ENCODE assay signal across 10 cellular contexts in genomic region chr4:111943796-111944203, GRCh38.
A peak's percentile ranks its signal among the peaks of the same experiment; 100 is the strongest.
DNase-seq lines count a peak whose midpoint lies in the region; ATAC-seq and TF ChIP-seq lines count a peak whose summit lies in the region.
"Had no signal": no experiment of that assay in that cellular context is flagged by ENCODE, and none has a peak within 500 bp of the region (broad histone marks: within the 10 kb centered on the region; RNA-seq: fewer than 3 reads in every experiment).

No MANE protein-coding gene starts in this region.

- intact Hi-C loops in uterus (cut with DNase I; ENCODE audit: low total_unique reads) = no loop called here
- intact Hi-C loops in ovary (cut with DNase I) = no loop called here

- no peaks in the 10 kb centered on the region for H3K9me3 Mint-ChIP-seq in glutamatergic neuron (ENCODE audit: unreplicated experiment)

- TF ChIP-seq CTCF in glutamatergic neuron (IDR thresholded peaks at IDR 0.05; ENCODE audit: partially characterized antibody, unreplicated experiment) (peak; percentile 68), uterus (IDR thresholded peaks at IDR 0.05) (peak in 3 of 4 experiments; percentile 24 to 47 (median 33)), ovary (IDR thresholded peaks at IDR 0.05) (no peak)

- H3K36me3 ChIP-seq in uterus (no peaks in the 10 kb centered on the region), ovary (no peaks in the 10 kb centered on the region)

- DNase-seq in NK-92 treated with Interleukin-12 subunit alpha and Interleukin-12 subunit beta, amount 100 ng/mL, for 24 hours (lab: John Stamatoyannopoulos, UW) = peak; percentile 5
- DNase-seq in NK-92 (lab: John Stamatoyannopoulos, UW; ENCODE audit: unreplicated experiment) (no peak), HK-2 (ENCODE audit: unreplicated experiment) (peak; percentile 45), RPMI8226 (peak; percentile 20), glutamatergic neuron (peak; percentile 48), uterus (peak; percentile 22 to 41), ovary (no peak)
- DNase-seq: activated naive CD8-positive, alpha-beta T cell treated with anti-CD3 and anti-CD28 coated beads, Interleukin-2, amount 10 ng/mL, durations not matched to agents 7 days and 5 days had no signal

- H3K27ac Mint-ChIP-seq in glutamatergic neuron (ENCODE audit: unreplicated experiment) = no peak overlapping the region
- H3K27ac Mint-ChIP-seq: activated naive CD8-positive, alpha-beta T cell treated with anti-CD3 and anti-CD28 coated beads, Interleukin-2, amount 10 ng/mL, durations not matched to agents 7 days and 5 days; CD4-positive, CD25-positive, alpha-beta regulatory T cell had no signal

- H3K4me3 Mint-ChIP-seq in glutamatergic neuron (ENCODE audit: unreplicated experiment) = no peak overlapping the region
- H3K4me3 Mint-ChIP-seq: activated naive CD8-positive, alpha-beta T cell treated with anti-CD3 and anti-CD28 coated beads, Interleukin-2, amount 10 ng/mL, durations not matched to agents 7 days and 5 days; CD4-positive, CD25-positive, alpha-beta regulatory T cell had no signal

- H3K4me1 ChIP-seq in uterus (no peaks in the 10 kb centered on the region), ovary (ENCODE audit: insufficient read depth) (no peaks in the 10 kb centered on the region)

- H3K27ac ChIP-seq in uterus = peak overlapping the region in 1 of 2 donors; percentile 48
- H3K27ac ChIP-seq in ovary = no peak overlapping the region

- no peaks in the 10 kb centered on the region for H3K27me3 Mint-ChIP-seq in glutamatergic neuron (ENCODE audit: unreplicated experiment)
- H3K27me3 Mint-ChIP-seq: activated naive CD8-positive, alpha-beta T cell treated with anti-CD3 and anti-CD28 coated beads, Interleukin-2, amount 10 ng/mL, durations not matched to agents 7 days and 5 days had no signal

- no peak for TF ChIP-seq EP300 in ovary (IDR thresholded peaks at IDR 0.05)

- no peaks in the 10 kb centered on the region for H3K36me3 Mint-ChIP-seq in glutamatergic neuron (ENCODE audit: unreplicated experiment)
- H3K36me3 Mint-ChIP-seq: activated naive CD8-positive, alpha-beta T cell treated with anti-CD3 and anti-CD28 coated beads, Interleukin-2, amount 10 ng/mL, durations not matched to agents 7 days and 5 days; CD4-positive, CD25-positive, alpha-beta regulatory T cell had no signal

- H3K4me3 ChIP-seq in uterus (no peak overlapping the region), ovary (no peak overlapping the region)

- peaks cover 5% of the 10 kb centered on the region for H3K4me1 Mint-ChIP-seq in glutamatergic neuron (ENCODE audit: low read depth, unreplicated experiment)
- H3K4me1 Mint-ChIP-seq: activated naive CD8-positive, alpha-beta T cell treated with anti-CD3 and anti-CD28 coated beads, Interleukin-2, amount 10 ng/mL, durations not matched to agents 7 days and 5 days; CD4-positive, CD25-positive, alpha-beta regulatory T cell had no signal

- H3K27me3 ChIP-seq in uterus (no peaks in the 10 kb centered on the region), ovary (no peaks in the 10 kb centered on the region)

- WGBS in ovary, 3 donors = 8 to 13% (median 10%) methylated on average over 7 of the region's 7 CpGs

- ATAC-seq in GM21619 (IDR thresholded peaks at IDR 0.05; ENCODE audit: unreplicated experiment) = peak; percentile 96

- TF ChIP-seq POLR2A in uterus (IDR thresholded peaks at IDR 0.05) (no peak), ovary (IDR thresholded peaks at IDR 0.05) (no peak)

- no peaks in the 10 kb centered on the region for H3K9me3 ChIP-seq in uterus
- H3K9me3 ChIP-seq in ovary = no peaks in the 10 kb centered on the region

Comparison
In these comparisons a context has a peak if more than half of its experiments do, and no peak if none do; other contexts are left out.
1. DNase-seq: peak in NK-92 treated with Interleukin-12 subunit alpha and Interleukin-12 subunit beta, amount 100 ng/mL, for 24 hours (single experiment), HK-2 (single experiment), RPMI8226 (single experiment), glutamatergic neuron (single experiment) and uterus (2 of 2); none in NK-92 (single experiment) and ovary (0 of 5).
2. CTCF ChIP-seq: peak in glutamatergic neuron (single experiment) and uterus (3 of 4); none in ovary (0 of 3).